In genomic region chr11:78438298-78438975, GRCh38 we compare ENCODE assay signal across 15 cellular contexts. TPM values are rescaled to one million over a fixed set of nuclear protein-coding genes. Genes with fewer than 3 reads are reported as not detected.
A peak's percentile ranks its signal among the peaks of the same experiment; 100 is the strongest.
DNase-seq lines count a peak whose midpoint lies in the region; ATAC-seq and TF ChIP-seq lines count a peak whose summit lies in the region.
"Had no signal": no experiment of that assay in that cellular context is flagged by ENCODE, and none has a peak within 500 bp of the region (broad histone marks: within the 10 kb centered on the region; RNA-seq: fewer than 3 reads in every experiment).

No MANE protein-coding gene starts in this region.

- whole genome bisulfite sequencing in GM23248 (ENCODE audit: low coverage in 1 of 2, low lambda C conversion rate in 2 of 2, missing lambda C conversion rate in 2 of 2), 2 experiments, result 66% methylated on average over 5 of the region's 5 CpGs
- WGBS in right cardiac atrium, result 70% methylated on average over 5 of the region's 5 CpGs

- in situ Hi-C loops in GM23248 (cut with MboI), result no loop called here

- peak overlapping the region; percentile 46 for H3K4me3 ChIP-seq in DOHH2 (ENCODE audit: low read length)
- no peak overlapping the region for H3K4me3 ChIP-seq in left ventricle myocardium inferior
- H3K4me3 ChIP-seq in GM23248, result no peak overlapping the region
- no peak overlapping the region for H3K4me3 ChIP-seq in right cardiac atrium (ENCODE audit: low read length)

- H3K9me2 ChIP-seq in DOHH2 (replicated peaks; ENCODE audit: control insufficient read depth, low read length) (no peaks in the 10 kb centered on the region), GM23248 (ENCODE audit: insufficient read depth) (no peaks in the 10 kb centered on the region)

- H3K4me1 ChIP-seq in DOHH2 (ENCODE audit: control insufficient read depth, low read length), result peaks cover 22% of the 10 kb centered on the region
- H3K4me1 ChIP-seq in left ventricle myocardium inferior, result peaks cover 4% of the 10 kb centered on the region
- H3K4me1 ChIP-seq in GM23248 (ENCODE audit: insufficient read depth), result no peaks in the 10 kb centered on the region
- H3K4me1 ChIP-seq in right cardiac atrium (ENCODE audit: control insufficient read depth, insufficient read depth, low read length), result no peaks in the 10 kb centered on the region

- POLR2A ChIA-PET in T-cell (lab: Charles Lee), result no interaction called here

- H3K4me2 ChIP-seq in DOHH2 (ENCODE audit: low read length) (peak overlapping the region; percentile 51), GM23248 (ENCODE audit: unreplicated experiment) (no peak overlapping the region)

- H3K27me3 ChIP-seq in DOHH2 (ENCODE audit: control insufficient read depth, low read length) (no peaks in the 10 kb centered on the region), left ventricle myocardium inferior (ENCODE audit: low read depth) (no peaks in the 10 kb centered on the region), GM23248 (replicated peaks; ENCODE audit: insufficient read depth) (no peaks in the 10 kb centered on the region), right cardiac atrium (ENCODE audit: control insufficient read depth, insufficient read depth) (no peaks in the 10 kb centered on the region)

- no peak overlapping the region for H2AFZ ChIP-seq in GM23248

- H3K9me3 ChIP-seq in DOHH2 (ENCODE audit: control insufficient read depth, insufficient read depth, low read length), result no peaks in the 10 kb centered on the region
- no peaks in the 10 kb centered on the region for H3K9me3 ChIP-seq in left ventricle myocardium inferior (replicated peaks)
- no peaks in the 10 kb centered on the region for H3K9me3 ChIP-seq in GM23248 (ENCODE audit: low read depth)
- no peaks in the 10 kb centered on the region for H3K9me3 ChIP-seq in right cardiac atrium (ENCODE audit: control insufficient read depth, low read length)

- H3K27ac ChIP-seq in DOHH2 (ENCODE audit: low read depth, low read length) (peak overlapping the region; percentile 36), left ventricle myocardium inferior (replicated peaks) (no peak overlapping the region), GM23248 (no peak overlapping the region), right cardiac atrium (ENCODE audit: low read length) (no peak overlapping the region)

- H3K36me3 ChIP-seq in DOHH2 (ENCODE audit: control insufficient read depth, low read length), result peaks cover 29% of the 10 kb centered on the region
- peaks cover 13% of the 10 kb centered on the region for H3K36me3 ChIP-seq in left ventricle myocardium inferior
- H3K36me3 ChIP-seq in GM23248 (ENCODE audit: low read depth), result no peaks in the 10 kb centered on the region

- no peak overlapping the region for H3K4me3 Mint-ChIP-seq in T-cell
- H3K4me3 Mint-ChIP-seq: activated naive CD4-positive, alpha-beta T cell treated with anti-CD3 and anti-CD28 coated beads, Interleukin-2, amount 10 ng/mL, durations not matched to agents 7 days and 5 days; dendritic cell treated with granulocyte-macrophage colony-stimulating factor and Interleukin-4, amounts not matched to agents 40 ng/mL and 50 ng/mL, for 4 days; H9 had no signal

- DNase-seq in left ventricle myocardium inferior (no peak), T-cell (no peak), GM23248 (no peak), right cardiac atrium (no peak)
- DNase-seq: activated CD4-positive, alpha-beta T cell treated with anti-CD3 and anti-CD28 coated beads, Interleukin-2, amount 50 U/mL, for 4 hours; activated naive CD4-positive, alpha-beta T cell treated with anti-CD3 and anti-CD28 coated beads, Interleukin-2, amount 10 ng/mL, durations not matched to agents 7 days and 5 days; foreskin melanocyte; H9; KG1; mammary epithelial cell had no signal

- H4K20me1 ChIP-seq in DOHH2 (ENCODE audit: control insufficient read depth, insufficient read depth, low read depth, low read length) (no peaks in the 10 kb centered on the region), GM23248 (ENCODE audit: insufficient read depth) (no peaks in the 10 kb centered on the region)

- no peak overlapping the region for H3K9ac ChIP-seq in GM23248

- ATAC-seq in GM19351 (IDR thresholded peaks at IDR 0.05; ENCODE audit: unreplicated experiment) (peak; percentile 98), HG02763 (IDR thresholded peaks at IDR 0.05; ENCODE audit: unreplicated experiment) (peak; percentile 84), HG03571 (IDR thresholded peaks at IDR 0.05; ENCODE audit: unreplicated experiment) (peak; percentile 83), T-cell (replicated peaks in 1 of 4) (no peak), right cardiac atrium (no peak)

- H3K4me1 Mint-ChIP-seq in T-cell, result no peaks in the 10 kb centered on the region
- H3K4me1 Mint-ChIP-seq: activated naive CD4-positive, alpha-beta T cell treated with anti-CD3 and anti-CD28 coated beads, Interleukin-2, amount 10 ng/mL, durations not matched to agents 7 days and 5 days; H9 had no signal

- no peaks in the 10 kb centered on the region for H3F3A ChIP-seq in DOHH2 (ENCODE audit: control insufficient read depth, insufficient read depth)
- no peaks in the 10 kb centered on the region for H3F3A ChIP-seq in GM23248 (ENCODE audit: insufficient read depth)

- H3K27me3 Mint-ChIP-seq in T-cell, result no peaks in the 10 kb centered on the region
- H3K27me3 Mint-ChIP-seq: activated naive CD4-positive, alpha-beta T cell treated with anti-CD3 and anti-CD28 coated beads, Interleukin-2, amount 10 ng/mL, durations not matched to agents 7 days and 5 days; dendritic cell treated with granulocyte-macrophage colony-stimulating factor and Interleukin-4, amounts not matched to agents 40 ng/mL and 50 ng/mL, for 4 days had no signal

- no peaks in the 10 kb centered on the region for H3K79me2 ChIP-seq in DOHH2 (ENCODE audit: control insufficient read depth, low read length)
- no peaks in the 10 kb centered on the region for H3K79me2 ChIP-seq in GM23248 (ENCODE audit: insufficient read depth)

- H3K27ac Mint-ChIP-seq in T-cell, result no peak overlapping the region
- H3K27ac Mint-ChIP-seq: activated naive CD4-positive, alpha-beta T cell treated with anti-CD3 and anti-CD28 coated beads, Interleukin-2, amount 10 ng/mL, durations not matched to agents 7 days and 5 days; dendritic cell treated with granulocyte-macrophage colony-stimulating factor and Interleukin-4, amounts not matched to agents 40 ng/mL and 50 ng/mL, for 4 days; H9 had no signal

- TF ChIP-seq CTCF in DOHH2 (IDR thresholded peaks at IDR 0.05; ENCODE audit: low read depth, low read length, poor library complexity, severe bottlenecking) (no peak), left ventricle myocardium inferior (IDR thresholded peaks at IDR 0.05; ENCODE audit: borderline replicate concordance) (no peak)

- CTCF ChIA-PET in T-cell (lab: Charles Lee), result interaction anchor here in 1 of 2 donors (0.5 to 1.2 kb wide), 2 partner anchors 55 to 78 kb away, joined by 3 read pairs; no protein-coding TSS in a partner anchor

- no peaks in the 10 kb centered on the region for H3K9me3 Mint-ChIP-seq in T-cell
- H3K9me3 Mint-ChIP-seq: activated naive CD4-positive, alpha-beta T cell treated with anti-CD3 and anti-CD28 coated beads, Interleukin-2, amount 10 ng/mL, durations not matched to agents 7 days and 5 days; dendritic cell treated with granulocyte-macrophage colony-stimulating factor and Interleukin-4, amounts not matched to agents 40 ng/mL and 50 ng/mL, for 4 days; H9 had no signal

- H3K36me3 Mint-ChIP-seq in T-cell, result peaks cover 34% of the 10 kb centered on the region

- intact Hi-C loops in left ventricle myocardium inferior (cut with micrococcal nuclease) (no loop called here), right cardiac atrium (cut with DNase I) (no loop called here)

RNA-seq across cellular contexts. Expression of gene GAB2, which starts 20.8 kb away (rescaled TPM):
- total RNA-seq in left ventricle myocardium inferior, result 27.4 TPM
- 10 to 100 TPM in 2 of 5 donors, 1 to 10 TPM in 3; 5.4 to 17.2 (median 8.8) TPM for total RNA-seq in T-cell
- total RNA-seq in GM23248 (2014; rRNA removed; shearing (Covaris generic)), result 7.2 and 12.2 TPM in 2 replicates
- polyA plus RNA-seq in GM23248 (2016; fragmentation: Nextera tagmentation; extraction: Ambion mirVana), result 1.8 TPM in 2 replicates
- total RNA-seq in right cardiac atrium, result 10 to 100 TPM; 16.9 to 37.3 (median 24.3) TPM
- polyA plus RNA-seq in right cardiac atrium, result 7.5 TPM

Comparison
In these comparisons a context has a peak if more than half of its experiments do, and no peak if none do; other contexts are left out.
1. ATAC-seq: peak in GM19351 (single experiment), HG02763 (single experiment) and HG03571 (single experiment); none in T-cell (0 of 4) and right cardiac atrium (0 of 2).